ENCODE assay signal across 8 cellular contexts in genomic region chr20:1466211-1467081, GRCh38. TPM values are rescaled to one million over a fixed set of nuclear protein-coding genes. Genes with fewer than 3 reads are reported as not detected.
DNase-seq lines count a peak whose midpoint lies in the region; ATAC-seq, FAIRE-seq and TF ChIP-seq lines count a peak whose summit lies in the region.

Gene NSFL1C, minus strand, starts transcription at chr20:1466849. Its CDS starts 25 bp downstream, at chr20:1466824.

- peaks cover 6% of the 10 kb centered on the region for H4K20me1 ChIP-seq in keratinocyte (ENCODE audit: control insufficient read depth, extremely low read depth, insufficient read depth, low read length)

- no peaks in the 10 kb centered on the region for H3K9me3 ChIP-seq in keratinocyte (ENCODE audit: control insufficient read depth, low read depth, low read length)

- H2AFZ ChIP-seq in keratinocyte (ENCODE audit: control insufficient read depth, low read length) = peak within 1 kb of the TSS; percentile 71

- peak within 1 kb of the TSS; percentile 57 to 85 (median 73) for H3K4me3 ChIP-seq in keratinocyte (ENCODE audit: control insufficient read depth in 2 of 3, extremely low read depth in 1 of 3, insufficient read depth in 2 of 3, low read depth in 1 of 3, low read length in 3 of 3)

- ATAC-seq in GM19023 (IDR thresholded peaks at IDR 0.05; ENCODE audit: unreplicated experiment) (peak; percentile 87), HG03280 (IDR thresholded peaks at IDR 0.05; ENCODE audit: unreplicated experiment) (peak; percentile 91)
- ATAC-seq in central memory CD8-positive, alpha-beta T cell (replicated peaks; ENCODE audit: extremely low read depth, poor library complexity, severe bottlenecking) = peak; percentile 98

- H3K27ac ChIP-seq in keratinocyte (ENCODE audit: control insufficient read depth, insufficient read depth, low read length) = peak within 1 kb of the TSS; percentile 75

- no peaks in the 10 kb centered on the region for H3K9me3 Mint-ChIP-seq in central memory CD8-positive, alpha-beta T cell

- H3K27me3 Mint-ChIP-seq in central memory CD8-positive, alpha-beta T cell = peaks cover 11% of the 10 kb centered on the region

- peak within 1 kb of the TSS; percentile 77 for H3K4me3 Mint-ChIP-seq in central memory CD8-positive, alpha-beta T cell

- peaks cover 48% of the 10 kb centered on the region for H3K79me2 ChIP-seq in keratinocyte (ENCODE audit: control insufficient read depth, insufficient read depth, low read length)

- DNase-seq in AG09319 (ENCODE audit: extremely low read depth, low read depth) (peak; percentile 85), NCI-H345 treated with DMSO at 0.1 percent for 48 hours (lab: John Stamatoyannopoulos, UW; ENCODE audit: unreplicated experiment) (peak; percentile 93), keratinocyte (ENCODE audit: low read depth, low spot score) (no peak)
- DNase-seq in activated CD4-positive, CD25-positive, alpha-beta regulatory T cell treated with anti-CD3 and anti-CD28 coated beads, Interleukin-2, amount 50 U/mL, for 16 hours (ENCODE audit: low read depth, low spot score) = peak; percentile 91
- peak; percentile 96 to 97 for DNase-seq in central memory CD8-positive, alpha-beta T cell (ENCODE audit: low spot score in 2 of 2)
- peak; percentile 98 for DNase-seq in stimulated activated CD4-positive, alpha-beta T cell treated with anti-CD3 and anti-CD28 coated beads, Interleukin-15, amount 100 ng/mL, for 1 hour (ENCODE audit: low read depth in 1 of 2, low spot score in 1 of 2)

- H3K4me1 ChIP-seq in keratinocyte (ENCODE audit: control insufficient read depth, extremely low read depth, insufficient read depth, low read length) = peaks cover 35% of the 10 kb centered on the region

- peak within 1 kb of the TSS; percentile 84 for H3K4me2 ChIP-seq in keratinocyte (ENCODE audit: control insufficient read depth, extremely low read depth, insufficient read depth, low read depth, low read length)

- peaks cover 43% of the 10 kb centered on the region for H3K4me1 Mint-ChIP-seq in central memory CD8-positive, alpha-beta T cell

- H3K27me3 ChIP-seq in keratinocyte (ENCODE audit: control insufficient read depth, extremely low read depth, insufficient read depth, low read length) = no peaks in the 10 kb centered on the region

- H3K36me3 Mint-ChIP-seq in central memory CD8-positive, alpha-beta T cell (ENCODE audit: insufficient read depth) = peaks cover 8% of the 10 kb centered on the region

- peak within 1 kb of the TSS; percentile 95 for H3K9ac ChIP-seq in keratinocyte (ENCODE audit: control insufficient read depth, extremely low read depth, insufficient read depth, low read length)

- peak within 1 kb of the TSS; percentile 54 for H3K27ac Mint-ChIP-seq in central memory CD8-positive, alpha-beta T cell (ENCODE audit: low read depth)

- FAIRE-seq in keratinocyte (lab: Jason Lieb, UNC) = no peak

- peaks cover 2% of the 10 kb centered on the region for H3K9me1 ChIP-seq in keratinocyte (ENCODE audit: control insufficient read depth, extremely low read depth, insufficient read depth, low read length)

- dilution Hi-C loops in keratinocyte (cut with MboI; ENCODE audit: extremely low pct_ligation_motif_present, low sequenced_read_pairs) = no loop called here

- peaks cover 12 to 32% of the 10 kb centered on the region in 2 experiments for H3K36me3 ChIP-seq in keratinocyte (ENCODE audit: control insufficient read depth in 2 of 2, extremely low read depth in 1 of 2, insufficient read depth in 2 of 2, low read length in 2 of 2)

- TF ChIP-seq CTCF in AG09319 (IDR thresholded peaks at IDR 0.05; ENCODE audit: low read depth, low read length) = peak; percentile 70
- TF ChIP-seq CTCF in keratinocyte (optimal IDR thresholded peaks at IDR 0.05 in 1 of 3, IDR thresholded peaks at IDR 0.05 in 1 of 3, conservative IDR thresholded peaks at IDR 0.05 in 1 of 3; ENCODE audit: extremely low read depth in 1 of 3, insufficient read depth in 2 of 3, low read length in 3 of 3) = peak; percentile 22 to 93 (median 89)

RNA-seq across cellular contexts. Expression of gene NSFL1C, which starts in this region (rescaled TPM):
- 23.9 to 45.4 TPM (median 38.8 TPM) in 3 replicates for polyA plus RNA-seq in keratinocyte
- 197 TPM for polyA plus RNA-seq in keratinocyte (2011; ENCODE audit: low read depth)
- 39.1 and 51.0 TPM in 2 replicates for polyA plus RNA-seq in keratinocyte (2011; cell fraction: cytosol; rRNA removed)
- 58.2 and 59.0 TPM in 2 replicates for polyA plus RNA-seq in keratinocyte (2011; cell fraction: nucleus; rRNA removed)
- polyA plus RNA-seq in keratinocyte (2012; ENCODE audit: low replicate concordance) = 99.1 and 116 TPM in 2 replicates
- 19.8 to 28.9 TPM (median 20.8 TPM) in 3 replicates for polyA minus RNA-seq in keratinocyte
- 11.1 TPM for polyA minus RNA-seq in keratinocyte (2011; cell fraction: cytosol; rRNA and poly(A)+ RNA removed)
- polyA minus RNA-seq in keratinocyte (2011; cell fraction: nucleus; rRNA and poly(A)+ RNA removed) = 19.9 and 28.5 TPM in 2 replicates
